1 cellular context compared by ENCODE assay signal in genomic region chr15:59420986-59421618, GRCh38.
TF ChIP-seq lines count a peak whose summit lies in the region.

No MANE protein-coding gene starts in this region.

TF ChIP-seq in HepG2, 621 proteins besides CTCF, POLR2A, EP300 and RAD21:
- TF ChIP-seq REST (IDR thresholded peaks at IDR 0.05; ENCODE audit: borderline replicate concordance in 1 of 2, low read depth in 1 of 2, low read length in 2 of 2), result peak; percentile 39 to 90
- peak; percentile 90 for TF ChIP-seq TEAD3 (CRISPR knock-in tag; optimal IDR thresholded peaks at IDR 0.05; ENCODE audit: borderline replicate concordance)
- TF ChIP-seq SP5 (CRISPR knock-in tag; IDR thresholded peaks at IDR 0.05; ENCODE audit: borderline replicate concordance, low read depth), result no peak
- no peak for TF ChIP-seq MEIS2 (CRISPR knock-in tag; IDR thresholded peaks at IDR 0.05)
- peak; percentile 83 for TF ChIP-seq MIER2 (CRISPR knock-in tag; IDR thresholded peaks at IDR 0.05)
